In the genomic region with DNA sequence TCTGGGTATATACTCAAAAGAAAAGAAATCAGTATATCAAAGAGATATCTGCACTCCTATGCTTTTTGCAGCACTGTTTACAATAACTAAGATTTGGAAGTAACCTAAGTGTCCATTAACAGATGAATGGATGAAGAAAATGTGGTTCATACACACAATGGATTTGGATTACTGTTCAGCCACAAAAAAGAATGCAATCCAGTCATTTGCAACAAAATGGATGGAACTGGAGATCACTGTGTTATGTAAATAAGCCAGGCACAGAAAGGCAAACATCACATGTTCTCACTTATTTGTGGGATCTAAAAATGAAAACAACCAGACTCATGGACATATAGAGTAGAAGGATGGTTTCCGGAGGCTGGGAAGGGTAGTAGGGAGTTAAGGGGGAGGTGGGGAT, we compare ENCODE assay signal across 27 cellular contexts. TPM values are rescaled to one million over a fixed set of nuclear protein-coding genes. Genes with fewer than 3 reads are reported as not detected.
"Had no signal": no experiment of that assay in that cellular context is flagged by ENCODE, and none has a peak within 500 bp of the region (broad histone marks: within the 10 kb centered on the region; RNA-seq: fewer than 3 reads in every experiment).

No MANE protein-coding gene starts in this region.

- H3K27ac Mint-ChIP-seq: mesothelial cell of epicardium, naive B cell had no signal

- H3K4me3 Mint-ChIP-seq: mesothelial cell of epicardium, naive B cell had no signal

- H3K27ac ChIP-seq: coronary artery, dorsolateral prefrontal cortex, esophagus muscularis mucosa, gastrocnemius medialis, heart right ventricle, left lung, lower lobe of right lung had no signal

- H3K4me3 ChIP-seq: coronary artery, dorsolateral prefrontal cortex, esophagus muscularis mucosa, gastrocnemius medialis, heart right ventricle, left lung, lower lobe of right lung, mucosa of descending colon had no signal

- ATAC-seq: gastrocnemius medialis, heart right ventricle, left cardiac atrium, left lung, left ventricle myocardium superior, lower lobe of right lung, mucosa of descending colon had no signal

- H3K27me3 ChIP-seq: esophagus muscularis mucosa, gastrocnemius medialis, left lung had no signal

- H3K9me3 ChIP-seq: esophagus muscularis mucosa, gastrocnemius medialis, heart right ventricle, left lung, lower lobe of right lung, mucosa of descending colon had no signal

- H3K36me3 Mint-ChIP-seq: mesothelial cell of epicardium, naive B cell had no signal

- DNase-seq: dermis blood vessel endothelial cell; dorsolateral prefrontal cortex; effector CD4-positive, alpha-beta T cell; effector memory CD4-positive, alpha-beta T cell; foreskin fibroblast; foreskin melanocyte; gastrocnemius medialis; glutamatergic neuron; head of caudate nucleus; heart right ventricle; hippocampal formation; left cardiac atrium; left lung; left ventricle myocardium superior; lower lobe of right lung; mesenchymal stem cell; mucosa of descending colon; naive B cell had no signal

- H3K4me1 Mint-ChIP-seq: mesothelial cell of epicardium, naive B cell had no signal

- H3K4me1 ChIP-seq: esophagus muscularis mucosa, gastrocnemius medialis, heart right ventricle, left lung, lower lobe of right lung had no signal

- H3K36me3 ChIP-seq: esophagus muscularis mucosa, gastrocnemius medialis, heart right ventricle, left lung, lower lobe of right lung had no signal

RNA-seq across cellular contexts. Expression of a gene that starts 37.1 kb away (rescaled TPM):
- total RNA-seq: dermis blood vessel endothelial cell, endothelial cell of umbilical vein, epithelial cell of proximal tubule, esophagus muscularis mucosa, gastrocnemius medialis, glomerular endothelial cell, heart right ventricle, kidney epithelial cell, left cardiac atrium, left ventricle myocardium superior, lower leg skin, mesenteric fat pad, mesothelial cell of epicardium, mucosa of descending colon had no signal
